ENCODE assay signal across 8 cellular contexts in the genomic region with DNA sequence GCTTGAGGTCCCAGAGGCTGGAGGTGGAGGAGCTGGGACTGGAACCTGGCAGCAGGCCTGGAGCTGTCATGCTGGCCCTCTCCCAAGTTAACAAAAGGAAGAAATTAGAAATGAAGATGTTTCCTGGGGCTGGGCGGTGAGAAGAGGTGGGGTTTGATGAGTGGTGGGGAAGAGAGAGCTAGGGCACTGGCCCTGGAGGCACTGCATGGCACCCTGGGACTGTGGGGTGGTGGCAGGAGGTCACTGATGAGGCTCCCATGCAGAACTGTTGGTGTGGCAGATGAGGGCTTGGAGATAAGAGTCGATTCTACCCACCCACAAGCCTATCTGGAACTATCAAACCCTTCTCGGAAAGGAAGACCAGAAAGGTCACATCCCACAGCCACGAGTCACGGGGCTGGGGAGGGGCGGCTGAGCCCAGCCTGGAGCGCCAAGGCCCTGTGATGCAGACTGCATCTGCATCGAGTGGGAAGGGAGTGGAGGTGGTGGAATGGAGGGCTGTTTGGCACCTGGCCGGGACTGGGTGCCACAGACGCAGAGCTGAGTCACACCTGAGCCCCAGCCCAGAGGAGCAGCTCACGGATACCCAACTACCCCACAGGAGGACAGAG. TPM values are rescaled to one million over a fixed set of nuclear protein-coding genes. Genes with fewer than 3 reads are reported as not detected.
DNase-seq lines count a peak whose midpoint lies in the region; ATAC-seq and TF ChIP-seq lines count a peak whose summit lies in the region.

No MANE protein-coding gene starts in this region.

- H3K4me3 ChIP-seq in dorsolateral prefrontal cortex (no peak overlapping the region), MM.1S (ENCODE audit: low read length) (no peak overlapping the region)

- no peak overlapping the region for H3K9ac ChIP-seq in MM.1S (ENCODE audit: low read length)

- H3F3A ChIP-seq in MM.1S (ENCODE audit: insufficient read depth, low read length), result no peaks in the 10 kb centered on the region

- H3K36me3 ChIP-seq in MM.1S (replicated peaks; ENCODE audit: insufficient read depth, low read length), result no peaks in the 10 kb centered on the region

- TF ChIP-seq CTCF in dorsolateral prefrontal cortex (IDR thresholded peaks at IDR 0.05 in 54 of 56, conservative IDR thresholded peaks at IDR 0.05 in 2 of 56; ENCODE audit: low read depth in 1 of 56, partially characterized antibody in 56 of 56) (no peak), MM.1S (IDR thresholded peaks at IDR 0.05; ENCODE audit: low read length) (no peak)

- no peaks in the 10 kb centered on the region for H3K9me3 ChIP-seq in MM.1S (replicated peaks; ENCODE audit: insufficient read depth, low read length)

- H3K4me2 ChIP-seq in MM.1S (ENCODE audit: low read depth, low read length), result no peak overlapping the region

- peak overlapping the region in 43 of 59 donors; percentile 4 to 83 (median 47) for H3K27ac ChIP-seq in dorsolateral prefrontal cortex
- H3K27ac ChIP-seq in MM.1S (ENCODE audit: low read length), result no peak overlapping the region

- no peaks in the 10 kb centered on the region for H4K20me1 ChIP-seq in MM.1S (ENCODE audit: insufficient read depth, low read length)

- intact Hi-C loops in dorsolateral prefrontal cortex (cut with DNase I), result no loop called here
- intact Hi-C loops in posterior vena cava (cut with DNase I), result no loop called here

- H2AFZ ChIP-seq in MM.1S (ENCODE audit: low read length), result no peak overlapping the region

- no peaks in the 10 kb centered on the region for H3K9me2 ChIP-seq in MM.1S (replicated peaks; ENCODE audit: insufficient read depth, low read length)

- DNase-seq in GDM1 (lab: John Stamatoyannopoulos, UW) (peak; percentile 22), RPMI7951 (ENCODE audit: low read depth) (peak; percentile 66), dorsolateral prefrontal cortex (peak in 4 of 10 donors; percentile 44 to 82 (median 58)), posterior vena cava (ENCODE audit: low spot score) (peak; percentile 84), MM.1S (no peak), NCI-H1694 treated with DMSO at 0.1 percent for 48 hours (lab: John Stamatoyannopoulos, UW) (no peak)

- no peaks in the 10 kb centered on the region for H3K4me1 ChIP-seq in MM.1S (ENCODE audit: low read length)

- ATAC-seq in GM19324 (IDR thresholded peaks at IDR 0.05; ENCODE audit: low FRiP score, unreplicated experiment) (no peak), GM21381 (IDR thresholded peaks at IDR 0.05; ENCODE audit: unreplicated experiment) (no peak)

- H3K27me3 ChIP-seq in dorsolateral prefrontal cortex (no peaks in the 10 kb centered on the region), MM.1S (replicated peaks; ENCODE audit: insufficient read depth, low read length) (no peaks in the 10 kb centered on the region)

- H3K79me2 ChIP-seq in MM.1S (ENCODE audit: low read length), result no peaks in the 10 kb centered on the region

RNA-seq across cellular contexts. Expression of gene MRPL37, which starts 29.4 kb away (rescaled TPM):
- total RNA-seq in RPMI7951 (2014; rRNA removed; shearing (Covaris generic)), result 144 TPM in 2 replicates
- 10 to 100 TPM; 33.5 to 66.9 (median 49.5) TPM for total RNA-seq in dorsolateral prefrontal cortex
- total RNA-seq in posterior vena cava, result 10 to 100 TPM; 40.9 to 41.9 TPM

RNA-seq across cellular contexts. Expression of gene CYB5RL, which starts 29.6 kb away (rescaled TPM):
- total RNA-seq in RPMI7951 (2014; rRNA removed; shearing (Covaris generic)), result 5.4 and 5.8 TPM in 2 replicates
- total RNA-seq in dorsolateral prefrontal cortex (10 to 100 TPM in 34 of 120 experiments, 1 to 10 TPM in 86; 3.6 to 19.4 (median 8.7) TPM), posterior vena cava (1 to 10 TPM; 5.0 to 6.7 TPM)

Comparison
In these comparisons a context has a peak if more than half of its experiments do, and no peak if none do; other contexts are left out.
1. DNase-seq: peak in GDM1 (single experiment), RPMI7951 (single experiment) and posterior vena cava (single experiment); none in MM.1S (single experiment) and NCI-H1694 treated with DMSO at 0.1 percent for 48 hours (single experiment).